13 cellular contexts compared by ENCODE assay signal in the genomic region with DNA sequence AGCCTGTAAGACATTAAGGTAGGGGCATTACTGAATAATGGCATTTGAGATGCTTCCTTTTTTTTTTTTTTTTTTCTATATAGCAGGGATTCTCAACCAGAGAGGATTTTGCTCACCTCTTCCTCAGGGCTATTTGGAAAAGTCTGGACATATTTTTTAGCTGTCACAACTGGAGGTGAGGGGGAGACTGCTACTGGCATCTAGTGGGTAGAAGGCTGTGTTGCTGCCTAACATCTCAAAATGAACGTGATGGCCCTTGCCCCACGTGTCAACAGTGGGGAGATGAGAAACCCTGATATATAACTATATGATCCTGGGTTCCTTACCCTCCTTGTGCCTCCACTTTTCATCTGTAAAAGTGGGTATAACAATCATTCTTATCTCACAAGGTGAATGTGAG.
"Had no signal": no experiment of that assay in that cellular context is flagged by ENCODE, and none has a peak within 500 bp of the region (broad histone marks: within the 10 kb centered on the region; RNA-seq: fewer than 3 reads in every experiment).

No MANE protein-coding gene starts in this region.

- H3K27ac Mint-ChIP-seq: mesothelial cell of epicardium had no signal

- H3K9me3 ChIP-seq: adrenal gland, thyroid gland, uterus had no signal

- ATAC-seq: activated CD4-positive, CD25-positive, alpha-beta regulatory T cell treated with anti-CD3 and anti-CD28 coated beads, Interleukin-2, amount 50 U/mL, for 24 hours had no signal

- H3K4me3 ChIP-seq: adrenal gland, skin epidermis, thyroid gland, uterus had no signal

- H3K4me3 Mint-ChIP-seq: central memory CD8-positive, alpha-beta T cell; mesothelial cell of epicardium had no signal

- H3K36me3 Mint-ChIP-seq: mesothelial cell of epicardium had no signal

- H3K27me3 Mint-ChIP-seq: central memory CD8-positive, alpha-beta T cell had no signal

- H2AFZ ChIP-seq: parathyroid adenoma had no signal

- H3K27me3 ChIP-seq: adrenal gland, thyroid gland, uterus had no signal

- H3K4me1 Mint-ChIP-seq: central memory CD8-positive, alpha-beta T cell; mesothelial cell of epicardium had no signal

- H3K4me1 ChIP-seq: adrenal gland, uterus had no signal

- H3K9ac ChIP-seq: parathyroid adenoma had no signal

- H3K36me3 ChIP-seq: adrenal gland, thyroid gland, uterus had no signal

- DNase-seq: activated naive CD4-positive, alpha-beta T cell treated with anti-CD3 and anti-CD28 coated beads, Interleukin-2, amount 50 U/mL, for 16 hours; activated T-cell treated with anti-CD3 and anti-CD28 coated beads, Interleukin-2, amount 50 U/mL, for 1 hour; adrenal gland; cortex of kidney; effector CD8-positive, alpha-beta T cell; thyroid gland; uterus had no signal

- H3K79me2 ChIP-seq: parathyroid adenoma had no signal

- H3K27ac ChIP-seq: adrenal gland, epithelial cell of prostate, parathyroid adenoma, skin epidermis, thyroid gland, uterus had no signal

- H3K9me3 Mint-ChIP-seq: central memory CD8-positive, alpha-beta T cell; mesothelial cell of epicardium had no signal
